8 cellular contexts compared by ENCODE assay signal in the genomic region with DNA sequence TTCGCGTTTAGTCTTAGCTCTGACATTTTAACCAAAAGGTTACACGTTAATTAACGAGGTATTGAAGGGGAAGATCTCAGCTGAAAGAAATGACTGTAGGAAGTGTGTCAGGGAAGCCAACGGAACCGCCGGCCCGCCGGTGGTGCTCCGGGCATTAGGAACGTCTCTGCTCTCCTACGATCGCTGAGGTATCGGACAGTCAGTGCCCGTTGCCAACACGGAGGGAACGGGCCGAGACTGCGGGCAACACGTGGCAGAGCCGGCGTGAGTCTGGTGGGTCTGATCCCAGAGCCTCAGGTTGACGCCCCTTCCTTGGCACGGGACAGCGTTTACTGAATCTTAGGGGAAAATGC. TPM values are rescaled to one million over a fixed set of nuclear protein-coding genes. Genes with fewer than 3 reads are reported as not detected.
DNase-seq lines count a peak whose midpoint lies in the region; ATAC-seq and TF ChIP-seq lines count a peak whose summit lies in the region.
"Not testable (repeated sequence)": the region's sequence is repeated elsewhere in the genome, so short reads cannot be mapped to it uniquely, and the experiment has no call there.

No MANE protein-coding gene starts in this region.

- H4K20me1 ChIP-seq in BLaER1 = not testable (repeated sequence)

- TF ChIP-seq POLR2A in adrenal gland (IDR thresholded peaks at IDR 0.05) = peak in 1 of 2 donors; percentile 19

- peak; percentile 15 for ATAC-seq in GM21381 (IDR thresholded peaks at IDR 0.05; ENCODE audit: unreplicated experiment)

- peak overlapping the region; percentile 91 for H3K4me2 ChIP-seq in BLaER1

- intact Hi-C loops in adrenal gland (cut with DNase I) = not testable (repeated sequence)

- H3K27ac ChIP-seq in BLaER1 = peak overlapping the region; percentile 71
- H3K27ac ChIP-seq in adrenal gland = peak overlapping the region in 3 of 5 donors; percentile 17 to 80 (median 38)
- not testable (repeated sequence) for H3K27ac ChIP-seq in mucosa of rectum (ENCODE audit: low read depth in 2 of 2, low read length in 2 of 2)

- WGBS in adrenal gland, 4 donors = 0 to 3% (median 0%) methylated on average over 16 to 25 of the region's 25 CpGs

- H3K9me3 ChIP-seq in BLaER1; adrenal gland (replicated peaks in 1 of 3); mucosa of rectum (ENCODE audit: control insufficient read depth in 2 of 2, low read length in 2 of 2): not testable (repeated sequence)

- H3K9ac ChIP-seq in BLaER1 (peak overlapping the region; percentile 77), mucosa of rectum (ENCODE audit: low read depth in 1 of 2, low read length in 2 of 2) (peak overlapping the region in 1 of 2 donors; percentile 26)

- TF ChIP-seq CTCF in adrenal gland (IDR thresholded peaks at IDR 0.05); foreskin fibroblast (IDR thresholded peaks at IDR 0.05; ENCODE audit: low read depth, low read length): not testable (repeated sequence)

- H3K36me3 ChIP-seq in BLaER1; adrenal gland (replicated peaks in 1 of 2); mucosa of rectum (ENCODE audit: control insufficient read depth in 2 of 2, insufficient read depth in 2 of 2, low read length in 2 of 2): not testable (repeated sequence)

- H3K4me1 ChIP-seq in BLaER1 = peaks cover 13% of the 10 kb centered on the region
- not testable (repeated sequence) for H3K4me1 ChIP-seq in adrenal gland (replicated peaks in 1 of 2); mucosa of rectum (ENCODE audit: control insufficient read depth in 2 of 2, insufficient read depth in 2 of 2, low read length in 2 of 2)

- H3K4me3 ChIP-seq in BLaER1 = peak overlapping the region; percentile 75
- peak overlapping the region; percentile 33 to 81 (median 56) for H3K4me3 ChIP-seq in adrenal gland
- peak overlapping the region; percentile 54 to 64 for H3K4me3 ChIP-seq in foreskin fibroblast (ENCODE audit: low read depth in 1 of 2, low read length in 2 of 2)
- H3K4me3 ChIP-seq in mucosa of rectum (ENCODE audit: low read length in 2 of 2) = peak overlapping the region; percentile 57 to 65

- H3K27me3 ChIP-seq in BLaER1 = peaks cover 12% of the 10 kb centered on the region; the same call in 1 of the 2 replicates
- H3K27me3 ChIP-seq in adrenal gland; mucosa of rectum (ENCODE audit: control insufficient read depth in 2 of 2, insufficient read depth in 2 of 2, low read length in 2 of 2): not testable (repeated sequence)

- DNase-seq in HK-2 (ENCODE audit: unreplicated experiment) (peak; percentile 24), SW480 (ENCODE audit: low spot score) (peak; percentile 32), adrenal gland (peak; percentile 30 to 66 (median 35)), foreskin fibroblast (peak; percentile 2 to 52)
- peak; percentile 26 to 32 for DNase-seq in stimulated activated CD4-positive, alpha-beta T cell treated with anti-CD3 and anti-CD28 coated beads, Interleukin-2, amount 100 ng/mL, for 24 hours

RNA-seq across cellular contexts. Expression of a gene that starts 16.5 kb away (rescaled TPM):
- total RNA-seq in adrenal gland = 100 to 1,000 TPM in 1 of 8 donors, 10 to 100 TPM in 7; 58.8 to 120 (median 79.3) TPM
- 100 to 1,000 TPM in 1 of 3 donors, 10 to 100 TPM in 2; 51.9 to 147 (median 64.7) TPM for polyA plus RNA-seq in adrenal gland
